In the genomic region with DNA sequence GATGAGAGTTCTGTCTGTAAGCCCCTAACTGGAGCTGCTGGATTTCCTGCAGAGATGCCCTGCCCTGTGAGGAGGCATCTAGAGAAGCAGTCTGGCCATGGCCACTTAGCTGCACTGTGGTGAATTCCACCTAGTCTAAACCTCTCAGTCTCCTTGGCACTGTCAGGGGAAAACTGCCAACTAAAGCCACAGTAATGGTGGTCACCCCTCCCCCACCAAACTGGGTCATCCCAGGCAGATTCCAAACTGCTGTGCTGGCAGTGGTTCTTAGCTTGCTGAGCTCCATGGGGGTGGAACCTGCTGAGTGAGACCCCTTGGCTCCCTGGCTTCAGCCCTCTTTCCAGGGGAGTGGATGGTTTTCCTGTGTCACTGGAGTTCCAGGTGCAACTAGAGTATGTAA, we compare ENCODE assay signal across 19 cellular contexts.
DNase-seq lines count a peak whose midpoint lies in the region; ATAC-seq and TF ChIP-seq lines count a peak whose summit lies in the region.
"Had no signal": no experiment of that assay in that cellular context is flagged by ENCODE, and none has a peak within 500 bp of the region (broad histone marks: within the 10 kb centered on the region; RNA-seq: fewer than 3 reads in every experiment).

No MANE protein-coding gene starts in this region.

- DNase-seq in AG10803 (ENCODE audit: low read depth) = peak; percentile 41
- DNase-seq in M059J (ENCODE audit: low read depth) = peak; percentile 66
- DNase-seq in choroid plexus epithelial cell (ENCODE audit: low read depth) = peak; percentile 2
- peak; percentile 52 for DNase-seq in kidney epithelial cell (ENCODE audit: low read depth)
- no peak for DNase-seq in NAMALWA (ENCODE audit: low spot score)
- no peak for DNase-seq in dermis blood vessel endothelial cell
- DNase-seq: activated CD4-positive, alpha-beta T cell treated with anti-CD3 and anti-CD28 coated beads for 36 hours; brain microvascular endothelial cell; C1 segment of cervical spinal cord; colonic mucosa; GF-D8; Kasumi-1; kidney glomerular epithelial cell; NCI-H526; right cardiac atrium had no signal

- H3K27me3 ChIP-seq in kidney epithelial cell (ENCODE audit: control insufficient read depth, insufficient read depth, low read length) = no peaks in the 10 kb centered on the region
- H3K27me3 ChIP-seq: brain microvascular endothelial cell, colonic mucosa, hepatocyte, vagina had no signal

- no peak overlapping the region for H3K4me3 ChIP-seq in AG10803 (ENCODE audit: low read length)
- no peak overlapping the region for H3K4me3 ChIP-seq in choroid plexus epithelial cell (ENCODE audit: low read depth, low read length)
- H3K4me3 ChIP-seq in kidney epithelial cell (ENCODE audit: low read depth, low read length) = no peak overlapping the region
- H3K4me3 ChIP-seq: colonic mucosa, hepatocyte, vagina had no signal

- ATAC-seq in HG02571 (IDR thresholded peaks at IDR 0.05; ENCODE audit: unreplicated experiment) (no peak), HG03571 (IDR thresholded peaks at IDR 0.05; ENCODE audit: unreplicated experiment) (no peak)
- ATAC-seq: activated CD4-positive, alpha-beta T cell treated with anti-CD3 and anti-CD28 coated beads for 36 hours; right cardiac atrium had no signal

- TF ChIP-seq CTCF in AG10803 (conservative IDR thresholded peaks at IDR 0.05; ENCODE audit: low read length) (no peak), choroid plexus epithelial cell (conservative IDR thresholded peaks at IDR 0.05; ENCODE audit: low read depth, low read length) (no peak), kidney epithelial cell (IDR thresholded peaks at IDR 0.05; ENCODE audit: insufficient read depth, low read length, poor library complexity, severe bottlenecking) (no peak)

- no peaks in the 10 kb centered on the region for H3K36me3 ChIP-seq in kidney epithelial cell (ENCODE audit: control insufficient read depth, insufficient read depth, low read length)
- H3K36me3 ChIP-seq: brain microvascular endothelial cell, colonic mucosa, vagina had no signal

Comparison
In these comparisons a context has a peak if more than half of its experiments do, and no peak if none do; other contexts are left out.
1. DNase-seq: peak in AG10803 (single experiment), M059J (single experiment), choroid plexus epithelial cell (single experiment) and kidney epithelial cell (single experiment); none in NAMALWA (single experiment) and dermis blood vessel endothelial cell (single experiment).